Comparison of ENCODE assay signal across 11 cellular contexts in the genomic region with DNA sequence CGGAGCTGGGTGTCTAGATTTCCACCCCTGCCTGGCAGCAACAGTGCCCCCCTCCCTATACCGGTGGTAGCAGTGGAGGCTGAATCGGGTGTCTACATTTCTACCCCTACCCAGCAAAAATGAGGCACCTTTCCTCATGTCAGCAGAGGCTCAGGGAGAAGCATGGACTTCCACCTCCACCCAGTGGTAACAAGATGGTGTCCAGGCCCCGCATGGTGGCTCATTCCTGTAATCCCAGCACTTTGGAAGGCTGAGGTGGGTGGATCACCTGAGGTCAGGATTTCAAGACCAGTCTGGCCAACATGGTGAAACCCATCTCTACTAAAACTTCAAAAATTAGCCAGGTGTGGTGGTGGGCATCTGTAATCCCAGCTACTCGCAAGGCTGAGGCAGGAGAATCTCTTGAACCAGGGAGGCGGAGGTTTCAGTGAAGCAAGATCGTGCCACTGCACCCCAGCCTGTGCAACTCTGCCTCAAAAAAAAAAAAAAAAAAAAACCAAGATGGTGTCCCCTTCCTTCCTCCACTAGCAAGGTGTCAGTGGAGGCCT. TPM values are rescaled to one million over a fixed set of nuclear protein-coding genes. Genes with fewer than 3 reads are reported as not detected.
DNase-seq lines count a peak whose midpoint lies in the region; ATAC-seq, FAIRE-seq and TF ChIP-seq lines count a peak whose summit lies in the region.
"Had no signal": no experiment of that assay in that cellular context is flagged by ENCODE, and none has a peak within 500 bp of the region (broad histone marks: within the 10 kb centered on the region; RNA-seq: fewer than 3 reads in every experiment).

No MANE protein-coding gene starts in this region.

- no peaks in the 10 kb centered on the region for H3K79me2 ChIP-seq in hepatocyte

- H3K27ac ChIP-seq in SJCRH30 (no peak overlapping the region), hepatocyte (no peak overlapping the region), stomach smooth muscle (ENCODE audit: low read length) (no peak overlapping the region), kidney (ENCODE audit: low read depth in 2 of 2, low read length in 2 of 2) (no peak overlapping the region)

- ATAC-seq in GM18868 (IDR thresholded peaks at IDR 0.05; ENCODE audit: unreplicated experiment) (no peak), HG03439 (IDR thresholded peaks at IDR 0.05; ENCODE audit: unreplicated experiment) (no peak)

- no peak overlapping the region for H3K9ac ChIP-seq in stomach smooth muscle (ENCODE audit: low read length in 2 of 2)
- H3K9ac ChIP-seq in kidney (ENCODE audit: low read length in 2 of 2) = no peak overlapping the region

- H3K9me3 ChIP-seq in SJCRH30 (replicated peaks) (no peaks in the 10 kb centered on the region), hepatocyte (ENCODE audit: low read depth) (no peaks in the 10 kb centered on the region), stomach smooth muscle (ENCODE audit: control insufficient read depth in 2 of 2, low read length in 2 of 2) (no peaks in the 10 kb centered on the region), kidney (ENCODE audit: control insufficient read depth in 1 of 2, low read length in 2 of 2) (no peaks in the 10 kb centered on the region)

- no peaks in the 10 kb centered on the region for H3K9me3 Mint-ChIP-seq in activated naive CD4-positive, alpha-beta T cell treated with anti-CD3 and anti-CD28 coated beads, Interleukin-2, amount 50 U/mL, for 24 hours

- H3K9me2 ChIP-seq in hepatocyte (replicated peaks; ENCODE audit: insufficient read depth) = no peaks in the 10 kb centered on the region

- FAIRE-seq in kidney (lab: Jason Lieb, UNC) = no peak

- peak overlapping the region; percentile 76 for H3K4me3 Mint-ChIP-seq in activated naive CD4-positive, alpha-beta T cell treated with anti-CD3 and anti-CD28 coated beads, Interleukin-2, amount 50 U/mL, for 24 hours

- H3K4me1 ChIP-seq in SJCRH30 (peaks cover 8% of the 10 kb centered on the region; the same call in 1 of the 2 replicates), hepatocyte (ENCODE audit: insufficient read depth) (no peaks in the 10 kb centered on the region), stomach smooth muscle (ENCODE audit: control insufficient read depth, insufficient read depth, low read length) (peaks cover 13% of the 10 kb centered on the region), kidney (ENCODE audit: control insufficient read depth in 1 of 2, insufficient read depth in 1 of 2, low read depth in 1 of 2, low read length in 2 of 2) (peaks cover 0 to 4% of the 10 kb centered on the region in 2 donors)

- no peak for DNase-seq in activated naive CD4-positive, alpha-beta T cell treated with Interleukin-2 at 50 U/mL for 16 hours
- DNase-seq in SJCRH30 (peak in 1 of 2 experiments; percentile 14), hepatocyte (ENCODE audit: low spot score) (no peak), kidney (no peak)
- DNase-seq: SIG-M5 had no signal

- 0 out of 2 replicates have a peak, but pooled peaks cover under 1% of the 10 kb centered on the region for H3K27me3 ChIP-seq in SJCRH30
- H3K27me3 ChIP-seq in hepatocyte = no peaks in the 10 kb centered on the region
- H3K27me3 ChIP-seq in stomach smooth muscle (ENCODE audit: control insufficient read depth in 1 of 2, insufficient read depth in 2 of 2, low read length in 2 of 2) = no peaks in the 10 kb centered on the region

- no peaks in the 10 kb centered on the region for H4K20me1 ChIP-seq in hepatocyte (ENCODE audit: insufficient read depth, poor library complexity, severe bottlenecking)

- H3K4me2 ChIP-seq in hepatocyte = peak overlapping the region; percentile 77

- H2AFZ ChIP-seq in hepatocyte = peak overlapping the region; percentile 55

- 88% methylated on average over 7 of the region's 7 CpGs for WGBS in hepatocyte (ENCODE audit: low lambda C conversion rate, missing lambda C conversion rate)

- peaks cover 21% of the 10 kb centered on the region for H3K4me1 Mint-ChIP-seq in activated naive CD4-positive, alpha-beta T cell treated with anti-CD3 and anti-CD28 coated beads, Interleukin-2, amount 50 U/mL, for 24 hours

- H3K4me3 ChIP-seq in SJCRH30 = peak overlapping the region; percentile 31
- H3K4me3 ChIP-seq in hepatocyte = no peak overlapping the region
- H3K4me3 ChIP-seq in stomach smooth muscle (ENCODE audit: low read length in 2 of 2) = peak overlapping the region; percentile 67 to 75
- peak overlapping the region in 1 of 2 donors; percentile 59 for H3K4me3 ChIP-seq in kidney (ENCODE audit: low read length in 2 of 2)

- TF ChIP-seq CTCF in hepatocyte (IDR thresholded peaks at IDR 0.05; ENCODE audit: poor library complexity) (no peak), kidney (IDR thresholded peaks at IDR 0.05; ENCODE audit: borderline replicate concordance, extremely low read depth, insufficient read depth) (no peak)

- peak overlapping the region; percentile 41 for H3K27ac Mint-ChIP-seq in activated naive CD4-positive, alpha-beta T cell treated with anti-CD3 and anti-CD28 coated beads, Interleukin-2, amount 50 U/mL, for 24 hours

- H3K36me3 ChIP-seq in SJCRH30 = no peaks in the 10 kb centered on the region
- H3K36me3 ChIP-seq in hepatocyte (replicated peaks; ENCODE audit: insufficient read depth, low read depth) = no peaks in the 10 kb centered on the region
- H3K36me3 ChIP-seq in stomach smooth muscle (ENCODE audit: control insufficient read depth in 2 of 2, insufficient read depth in 2 of 2, low read length in 2 of 2) = no peaks in the 10 kb centered on the region
- H3K36me3 ChIP-seq in kidney (ENCODE audit: control insufficient read depth in 1 of 2, insufficient read depth in 2 of 2, low read length in 2 of 2) = no peaks in the 10 kb centered on the region

- intact Hi-C loops in kidney (cut with DNase I) = no loop called here

- no peaks in the 10 kb centered on the region for H3K27me3 Mint-ChIP-seq in activated naive CD4-positive, alpha-beta T cell treated with anti-CD3 and anti-CD28 coated beads, Interleukin-2, amount 50 U/mL, for 24 hours

- H3K36me3 Mint-ChIP-seq in activated naive CD4-positive, alpha-beta T cell treated with anti-CD3 and anti-CD28 coated beads, Interleukin-2, amount 50 U/mL, for 24 hours = no peaks in the 10 kb centered on the region

RNA-seq across cellular contexts. Expression of a gene that starts 35.5 kb away (rescaled TPM):
- 0.03 TPM in 1 of 2 replicates, not detected in the other for total RNA-seq in SJCRH30 (2014; rRNA removed; shearing (Covaris generic))
- total RNA-seq in hepatocyte (not detected in 2 replicates), kidney (not detected)
- polyA plus RNA-seq in hepatocyte (not detected in 2 replicates), kidney (ENCODE audit: insufficient read depth, low read depth, low replicate concordance) (not detected)
- total RNA-seq: MCF 10A had no signal
- polyA plus RNA-seq: neural cell had no signal
